Comparison of ENCODE assay signal across 1 cellular context in the genomic region with DNA sequence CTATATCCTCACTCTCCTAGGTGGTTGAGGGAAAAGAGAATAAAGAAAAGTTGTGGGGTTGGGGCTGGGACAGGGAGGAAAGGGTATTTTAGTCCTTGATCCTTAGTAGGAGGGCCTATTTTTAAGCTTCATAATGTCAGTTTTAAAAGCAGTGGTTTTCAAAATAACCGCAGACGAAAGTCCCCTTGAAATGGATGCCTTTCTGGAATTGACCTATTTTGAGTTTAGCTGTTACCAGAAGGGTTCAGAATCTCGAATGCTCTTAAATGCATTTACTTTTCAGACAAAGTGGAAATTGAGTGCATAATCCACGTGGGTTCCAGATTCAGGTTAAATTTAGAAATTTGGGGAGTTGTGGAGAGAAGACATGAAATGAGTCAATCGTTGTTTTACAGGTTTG.
A peak's percentile ranks its signal among the peaks of the same experiment; 100 is the strongest.
TF ChIP-seq lines count a peak whose summit lies in the region.

No MANE protein-coding gene starts in this region.

TF ChIP-seq in GM12878, 131 proteins besides CTCF, POLR2A, EP300 and RAD21:
- TF ChIP-seq EED (IDR thresholded peaks at IDR 0.05; ENCODE audit: low read depth) (peak; percentile 63; the same call in 1 of the 2 replicates), NR2F1 (conservative IDR thresholded peaks at IDR 0.05) (no peak), MEF2A (IDR thresholded peaks at IDR 0.05; ENCODE audit: insufficient read depth, low read depth, low read length) (peak; percentile 79), NFIC (IDR thresholded peaks at IDR 0.05; ENCODE audit: low read depth, low read length) (peak; percentile 54; the same call in 1 of the 2 replicates), IKZF1 (conservative IDR thresholded peaks at IDR 0.05) (peak; percentile 75; the same call in 1 of the 2 replicates), FOXK2 (IDR thresholded peaks at IDR 0.05) (no peak), STAT1 (conservative IDR thresholded peaks at IDR 0.05) (no peak), BACH1 (IDR thresholded peaks at IDR 0.05; ENCODE audit: borderline replicate concordance) (no peak), RUNX3 (IDR thresholded peaks at IDR 0.05; ENCODE audit: low read length) (peak; percentile 89), IKZF2 (IDR thresholded peaks at IDR 0.05) (peak; percentile 39 to 54; a peak in 2 of 4 replicates), FOS (IDR thresholded peaks at IDR 0.05; ENCODE audit: borderline replicate concordance, extremely low read depth, insufficient read length) (no peak), YBX1 (IDR thresholded peaks at IDR 0.05) (no peak), HDGF (IDR thresholded peaks at IDR 0.05) (no peak), RB1 (IDR thresholded peaks at IDR 0.05; ENCODE audit: borderline replicate concordance) (no peak)
- TF ChIP-seq, protein P1, sequence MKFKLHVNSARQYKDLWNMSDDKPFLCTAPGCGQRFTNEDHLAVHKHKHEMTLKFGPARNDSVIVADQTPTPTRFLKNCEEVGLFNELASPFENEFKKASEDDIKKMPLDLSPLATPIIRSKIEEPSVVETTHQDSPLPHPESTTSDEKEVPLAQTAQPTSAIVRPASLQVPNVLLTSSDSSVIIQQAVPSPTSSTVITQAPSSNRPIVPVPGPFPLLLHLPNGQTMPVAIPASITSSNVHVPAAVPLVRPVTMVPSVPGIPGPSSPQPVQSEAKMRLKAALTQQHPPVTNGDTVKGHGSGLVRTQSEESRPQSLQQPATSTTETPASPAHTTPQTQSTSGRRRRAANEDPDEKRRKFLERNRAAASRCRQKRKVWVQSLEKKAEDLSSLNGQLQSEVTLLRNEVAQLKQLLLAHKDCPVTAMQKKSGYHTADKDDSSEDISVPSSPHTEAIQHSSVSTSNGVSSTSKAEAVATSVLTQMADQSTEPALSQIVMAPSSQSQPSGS (IDR thresholded peaks at IDR 0.05; ENCODE audit: low read length) = 0 out of 2 replicates have a peak, but pooled peaks have one; percentile 21
- TF ChIP-seq, protein P2, sequence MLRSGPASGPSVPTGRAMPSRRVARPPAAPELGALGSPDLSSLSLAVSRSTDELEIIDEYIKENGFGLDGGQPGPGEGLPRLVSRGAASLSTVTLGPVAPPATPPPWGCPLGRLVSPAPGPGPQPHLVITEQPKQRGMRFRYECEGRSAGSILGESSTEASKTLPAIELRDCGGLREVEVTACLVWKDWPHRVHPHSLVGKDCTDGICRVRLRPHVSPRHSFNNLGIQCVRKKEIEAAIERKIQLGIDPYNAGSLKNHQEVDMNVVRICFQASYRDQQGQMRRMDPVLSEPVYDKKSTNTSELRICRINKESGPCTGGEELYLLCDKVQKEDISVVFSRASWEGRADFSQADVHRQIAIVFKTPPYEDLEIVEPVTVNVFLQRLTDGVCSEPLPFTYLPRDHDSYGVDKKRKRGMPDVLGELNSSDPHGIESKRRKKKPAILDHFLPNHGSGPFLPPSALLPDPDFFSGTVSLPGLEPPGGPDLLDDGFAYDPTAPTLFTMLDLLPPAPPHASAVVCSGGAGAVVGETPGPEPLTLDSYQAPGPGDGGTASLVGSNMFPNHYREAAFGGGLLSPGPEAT (IDR thresholded peaks at IDR 0.05; ENCODE audit: low read depth) = peak; percentile 4; the same call in 1 of the 2 replicates
- TF ChIP-seq, protein P3, sequence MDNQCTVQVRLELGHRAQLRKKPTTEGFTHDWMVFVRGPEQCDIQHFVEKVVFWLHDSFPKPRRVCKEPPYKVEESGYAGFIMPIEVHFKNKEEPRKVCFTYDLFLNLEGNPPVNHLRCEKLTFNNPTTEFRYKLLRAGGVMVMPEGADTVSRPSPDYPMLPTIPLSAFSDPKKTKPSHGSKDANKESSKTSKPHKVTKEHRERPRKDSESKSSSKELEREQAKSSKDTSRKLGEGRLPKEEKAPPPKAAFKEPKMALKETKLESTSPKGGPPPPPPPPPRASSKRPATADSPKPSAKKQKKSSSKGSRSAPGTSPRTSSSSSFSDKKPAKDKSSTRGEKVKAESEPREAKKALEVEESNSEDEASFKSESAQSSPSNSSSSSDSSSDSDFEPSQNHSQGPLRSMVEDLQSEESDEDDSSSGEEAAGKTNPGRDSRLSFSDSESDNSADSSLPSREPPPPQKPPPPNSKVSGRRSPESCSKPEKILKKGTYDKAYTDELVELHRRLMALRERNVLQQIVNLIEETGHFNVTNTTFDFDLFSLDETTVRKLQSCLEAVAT (IDR thresholded peaks at IDR 0.05) = 0 out of 2 replicates have a peak, but pooled peaks have one; percentile 13
